In the genomic region with DNA sequence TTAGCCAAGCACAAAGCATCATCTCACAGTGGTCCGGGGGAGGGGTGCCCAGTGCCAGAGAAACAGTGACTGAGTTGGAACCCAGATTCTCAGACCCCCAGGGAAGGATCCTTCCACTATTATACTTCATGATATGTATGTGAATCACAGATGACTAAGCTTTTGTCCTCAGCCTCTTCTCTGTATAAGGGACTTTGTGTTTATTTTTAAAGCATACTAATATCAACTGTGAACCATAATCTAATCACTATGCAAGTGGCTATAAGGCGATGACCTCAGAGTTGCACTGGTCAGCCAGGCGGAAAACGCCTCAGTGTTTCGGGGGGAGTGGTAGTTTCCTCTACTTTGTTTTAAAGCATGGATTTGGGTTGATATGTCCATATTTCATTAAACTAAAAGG, we compare ENCODE assay signal across 14 cellular contexts.
A peak's percentile ranks its signal among the peaks of the same experiment; 100 is the strongest.
DNase-seq lines count a peak whose midpoint lies in the region; ATAC-seq and TF ChIP-seq lines count a peak whose summit lies in the region.
"Had no signal": no experiment of that assay in that cellular context is flagged by ENCODE, and none has a peak within 500 bp of the region (broad histone marks: within the 10 kb centered on the region; RNA-seq: fewer than 3 reads in every experiment).

No MANE protein-coding gene starts in this region.

- TF ChIP-seq CTCF in chondrocyte (IDR thresholded peaks at IDR 0.05) (no peak), left lung (IDR thresholded peaks at IDR 0.05) (no peak)

- H3K4me1 ChIP-seq in left lung: no peaks in the 10 kb centered on the region

- H3K9me3 Mint-ChIP-seq in chondrocyte (ENCODE audit: low read depth): no peaks in the 10 kb centered on the region

- H3K27ac ChIP-seq in left lung: no peak overlapping the region
- H3K27ac ChIP-seq: pancreas had no signal

- intact Hi-C loops in left lung (cut with DNase I): no loop called here

- H3K27me3 Mint-ChIP-seq in chondrocyte (ENCODE audit: low read depth): no peaks in the 10 kb centered on the region

- no peaks in the 10 kb centered on the region for H3K27me3 ChIP-seq in left lung
- H3K27me3 ChIP-seq: pancreas had no signal

- H3K4me1 Mint-ChIP-seq in chondrocyte (ENCODE audit: low read depth): peaks cover 43% of the 10 kb centered on the region

- ATAC-seq in left lung (peak; percentile 21), HG02852 (IDR thresholded peaks at IDR 0.05; ENCODE audit: unreplicated experiment) (no peak)
- ATAC-seq: pancreas had no signal

- DNase-seq in AG08395 (ENCODE audit: low spot score): peak; percentile 20
- peak; percentile 1 for DNase-seq in LHCN-M2 (ENCODE audit: low read depth)
- no peak for DNase-seq in chondrocyte (ENCODE audit: low spot score)
- DNase-seq in left lung: no peak
- no peak for DNase-seq in NCI-H1694 (lab: John Stamatoyannopoulos, UW)
- DNase-seq in NAMALWA (ENCODE audit: low spot score): no peak
- no peak for DNase-seq in CD1c-positive myeloid dendritic cell (ENCODE audit: extremely low spot score)
- DNase-seq: activated CD4-positive, alpha-beta T cell treated with anti-CD3 and anti-CD28 coated beads, Interleukin-2, amount 50 U/mL, for 48 hours; activated naive CD4-positive, alpha-beta T cell treated with Interleukin-2 at 50 U/mL for 16 hours; left cardiac atrium; pancreas; stimulated activated CD4-positive, alpha-beta T cell treated with anti-CD3 and anti-CD28 coated beads, Interleukin-4, amount 100 ng/mL, for 1 hour had no signal

- peak overlapping the region; percentile 65 for H3K27ac Mint-ChIP-seq in chondrocyte (ENCODE audit: unreplicated experiment)
- H3K27ac Mint-ChIP-seq: CD14-positive monocyte had no signal

- no peaks in the 10 kb centered on the region for H3K9me3 ChIP-seq in left lung
- H3K9me3 ChIP-seq: pancreas had no signal

- no peaks in the 10 kb centered on the region for H3K36me3 ChIP-seq in left lung
- H3K36me3 ChIP-seq: pancreas had no signal

- H3K4me3 Mint-ChIP-seq in chondrocyte (ENCODE audit: unreplicated experiment): peak overlapping the region; percentile 49
- H3K4me3 Mint-ChIP-seq: CD14-positive monocyte had no signal

- no peak overlapping the region for H3K4me3 ChIP-seq in left lung
- H3K4me3 ChIP-seq: pancreas had no signal

- H3K36me3 Mint-ChIP-seq in chondrocyte (ENCODE audit: low read depth): no peaks in the 10 kb centered on the region
- H3K36me3 Mint-ChIP-seq: CD14-positive monocyte had no signal

Comparison
In these comparisons a context has a peak if more than half of its experiments do, and no peak if none do; other contexts are left out.
1. DNase-seq: peak in AG08395 (single experiment) and LHCN-M2 (single experiment); none in chondrocyte (single experiment), left lung (0 of 2), NCI-H1694 (single experiment), NAMALWA (single experiment) and CD1c-positive myeloid dendritic cell (single experiment).